23 cellular contexts compared by ENCODE assay signal in genomic region chr15:84790676-84791075, GRCh38. TPM values are rescaled to one million over a fixed set of nuclear protein-coding genes. Genes with fewer than 3 reads are reported as not detected.
DNase-seq lines count a peak whose midpoint lies in the region; ATAC-seq lines count a peak whose summit lies in the region.
"Had no signal": no experiment of that assay in that cellular context is flagged by ENCODE, and none has a peak within 500 bp of the region (broad histone marks: within the 10 kb centered on the region; RNA-seq: fewer than 3 reads in every experiment).

No MANE protein-coding gene starts in this region.

- H3K4me1 Mint-ChIP-seq in stimulated activated naive CD8-positive, alpha-beta T cell treated with anti-CD3 and anti-CD28 coated beads, Interleukin-15, Interleukin-2, amounts not matched to agents 100 ng/mL and 50 ng/mL, for 24 hours (ENCODE audit: low read depth): peaks cover 27% of the 10 kb centered on the region
- peaks cover 20% of the 10 kb centered on the region for H3K4me1 Mint-ChIP-seq in activated T-helper 17 cell treated with anti-CD3 and anti-CD28 coated beads, Interleukin-2, amount 50 U/mL, for 72 hours
- H3K4me1 Mint-ChIP-seq in naive B cell: peaks cover 21 to 36% (median 31%) of the 10 kb centered on the region in 3 donors

- no peak for ATAC-seq in stimulated activated naive CD8-positive, alpha-beta T cell treated with anti-CD3 and anti-CD28 coated beads, Interleukin-15, Interleukin-2, amounts not matched to agents 100 U/mL and 50 U/mL, for 24 hours
- no peak for ATAC-seq in activated T-helper 17 cell treated with anti-CD3 and anti-CD28 coated beads, Interleukin-2, amount 50 U/mL, for 72 hours (replicated peaks)
- no peak for ATAC-seq in naive B cell (ENCODE audit: low read depth in 2 of 2)
- ATAC-seq: left lobe of liver, psoas muscle, sciatic nerve had no signal

- peak overlapping the region; percentile 41 for H3K27ac Mint-ChIP-seq in stimulated activated naive CD8-positive, alpha-beta T cell treated with anti-CD3 and anti-CD28 coated beads, Interleukin-15, Interleukin-2, amounts not matched to agents 100 ng/mL and 50 ng/mL, for 24 hours
- peak overlapping the region; percentile 0 for H3K27ac Mint-ChIP-seq in activated T-helper 17 cell treated with anti-CD3 and anti-CD28 coated beads, Interleukin-2, amount 50 U/mL, for 72 hours
- H3K27ac Mint-ChIP-seq in naive B cell: peak overlapping the region; percentile 3 to 92 (median 80)
- H3K27ac Mint-ChIP-seq: activated naive CD4-positive, alpha-beta T cell treated with anti-CD3 and anti-CD28 coated beads, Interleukin-2, amount 50 U/mL, for 24 hours; GM23338 had no signal

- no peak for DNase-seq in stimulated activated naive CD8-positive, alpha-beta T cell treated with anti-CD3 and anti-CD28 coated beads, Interleukin-15, Interleukin-2, amounts not matched to agents 100 U/mL and 50 U/mL, for 24 hours
- DNase-seq in naive B cell (no peak), foreskin melanocyte (no peak), SK-N-DZ (ENCODE audit: low spot score) (no peak)
- DNase-seq in stimulated activated CD4-positive, alpha-beta T cell treated with anti-CD3 and anti-CD28 coated beads, Interleukin-4, amount 100 ng/mL, for 1 hour: no peak
- DNase-seq: activated CD4-positive, alpha-beta T cell treated with anti-CD3 and anti-CD28 coated beads, Interleukin-2, amount 50 U/mL, for 1 hour; cortex of kidney; erythroblast; NCI-H510A; occipital lobe; psoas muscle; SIG-M5; SW 1271; T1000; upper lobe of left lung; WERI-Rb-1 had no signal

- H3K27me3 Mint-ChIP-seq in stimulated activated naive CD8-positive, alpha-beta T cell treated with anti-CD3 and anti-CD28 coated beads, Interleukin-15, Interleukin-2, amounts not matched to agents 100 ng/mL and 50 ng/mL, for 24 hours: no peaks in the 10 kb centered on the region
- H3K27me3 Mint-ChIP-seq in activated T-helper 17 cell treated with anti-CD3 and anti-CD28 coated beads, Interleukin-2, amount 50 U/mL, for 72 hours: no peaks in the 10 kb centered on the region
- H3K27me3 Mint-ChIP-seq in naive B cell: no peaks in the 10 kb centered on the region
- H3K27me3 Mint-ChIP-seq: activated naive CD4-positive, alpha-beta T cell treated with anti-CD3 and anti-CD28 coated beads, Interleukin-2, amount 50 U/mL, for 24 hours; IgD-negative memory B cell had no signal

- peaks cover 60% of the 10 kb centered on the region for H3K36me3 Mint-ChIP-seq in stimulated activated naive CD8-positive, alpha-beta T cell treated with anti-CD3 and anti-CD28 coated beads, Interleukin-15, Interleukin-2, amounts not matched to agents 100 ng/mL and 50 ng/mL, for 24 hours (ENCODE audit: low read depth)
- peaks cover 93% of the 10 kb centered on the region for H3K36me3 Mint-ChIP-seq in activated T-helper 17 cell treated with anti-CD3 and anti-CD28 coated beads, Interleukin-2, amount 50 U/mL, for 72 hours (ENCODE audit: low read depth)
- peaks cover 11 to 27% of the 10 kb centered on the region in 2 donors for H3K36me3 Mint-ChIP-seq in naive B cell

- no peak overlapping the region for H3K4me3 Mint-ChIP-seq in stimulated activated naive CD8-positive, alpha-beta T cell treated with anti-CD3 and anti-CD28 coated beads, Interleukin-15, Interleukin-2, amounts not matched to agents 100 ng/mL and 50 ng/mL, for 24 hours
- no peak overlapping the region for H3K4me3 Mint-ChIP-seq in activated T-helper 17 cell treated with anti-CD3 and anti-CD28 coated beads, Interleukin-2, amount 50 U/mL, for 72 hours
- H3K4me3 Mint-ChIP-seq in naive B cell: peak overlapping the region in 1 of 8 donors; percentile 48
- H3K4me3 Mint-ChIP-seq: activated naive CD4-positive, alpha-beta T cell treated with anti-CD3 and anti-CD28 coated beads, Interleukin-2, amount 50 U/mL, for 24 hours; GM23338; IgD-negative memory B cell had no signal

- H3K9me3 Mint-ChIP-seq in stimulated activated naive CD8-positive, alpha-beta T cell treated with anti-CD3 and anti-CD28 coated beads, Interleukin-15, Interleukin-2, amounts not matched to agents 100 ng/mL and 50 ng/mL, for 24 hours: no peaks in the 10 kb centered on the region
- H3K9me3 Mint-ChIP-seq in activated T-helper 17 cell treated with anti-CD3 and anti-CD28 coated beads, Interleukin-2, amount 50 U/mL, for 72 hours: no peaks in the 10 kb centered on the region
- no peaks in the 10 kb centered on the region for H3K9me3 Mint-ChIP-seq in naive B cell
- H3K9me3 Mint-ChIP-seq: activated naive CD4-positive, alpha-beta T cell treated with anti-CD3 and anti-CD28 coated beads, Interleukin-2, amount 50 U/mL, for 24 hours; GM23338; IgD-negative memory B cell had no signal

RNA-seq across cellular contexts. Expression of gene ALPK3, which starts 26.5 kb away (rescaled TPM):
- total RNA-seq in activated T-helper 17 cell treated with anti-CD3 and anti-CD28 coated beads, Interleukin-2, amount 50 U/mL, for 72 hours: 1 to 10 TPM in 1 of 2 donors, under 1 TPM in 1; 0.29 to 1.1 TPM
- polyA plus RNA-seq in naive B cell (ENCODE audit: low read depth in 6 of 6): under 1 TPM in 2 of 6 donors, not detected in 4; 0.04 to 0.23 TPM
- 0.12 and 0.14 TPM in 2 replicates for polyA plus RNA-seq in SK-N-DZ (2014; cell fraction: cytosol; rRNA removed)
- polyA plus RNA-seq in SK-N-DZ (2014; cell fraction: nucleus; rRNA removed): 0.05 and 0.64 TPM in 2 replicates
- polyA plus RNA-seq: IgD-negative memory B cell had no signal

RNA-seq across cellular contexts. Expression of gene ZNF592, which starts 42.3 kb away (rescaled TPM):
- 10 to 100 TPM; 23.8 to 36.8 TPM for total RNA-seq in activated T-helper 17 cell treated with anti-CD3 and anti-CD28 coated beads, Interleukin-2, amount 50 U/mL, for 72 hours
- 10 to 100 TPM in 1 of 6 donors, 1 to 10 TPM in 5; 2.2 to 21.4 (median 8.5) TPM for polyA plus RNA-seq in naive B cell (ENCODE audit: low read depth in 6 of 6)
- polyA plus RNA-seq in SK-N-DZ (2014; cell fraction: cytosol; rRNA removed): 8.3 and 8.5 TPM in 2 replicates
- polyA plus RNA-seq in SK-N-DZ (2014; cell fraction: nucleus; rRNA removed): 7.3 and 12.6 TPM in 2 replicates

Comparison
In these comparisons a context has a peak if more than half of its experiments do, and no peak if none do; other contexts are left out.
1. H3K27ac Mint-ChIP-seq: peak in every context shown above with its lines; median percentile 80 in naive B cell; 41 in stimulated activated naive CD8-positive, alpha-beta T cell treated with anti-CD3 and anti-CD28 coated beads, Interleukin-15, Interleukin-2, amounts not matched to agents 100 ng/mL and 50 ng/mL, for 24 hours; 0 in activated T-helper 17 cell treated with anti-CD3 and anti-CD28 coated beads, Interleukin-2, amount 50 U/mL, for 72 hours.